Comparison of ENCODE assay signal across 8 cellular contexts in genomic region chr15:79133309-79133708, GRCh38.
"Had no signal": no experiment of that assay in that cellular context is flagged by ENCODE, and none has a peak within 500 bp of the region (broad histone marks: within the 10 kb centered on the region; RNA-seq: fewer than 3 reads in every experiment).

No MANE protein-coding gene starts in this region.

- FAIRE-seq: G401.6, GM12878, GM12891, GM12892, GM18507, GM19239 had no signal

- ATAC-seq: GM12878 had no signal

- H3K4me3 ChIP-seq: GM12878 had no signal

- DNase-seq: GDM1, GF-D8 had no signal
